8 cellular contexts compared by ENCODE assay signal in genomic region chrX:37847733-37848197, GRCh38. TPM values are rescaled to one million over a fixed set of nuclear protein-coding genes. Genes with fewer than 3 reads are reported as not detected.
A peak's percentile ranks its signal among the peaks of the same experiment; 100 is the strongest.
DNase-seq lines count a peak whose midpoint lies in the region; ATAC-seq and TF ChIP-seq lines count a peak whose summit lies in the region.

No MANE protein-coding gene starts in this region.

- TF ChIP-seq CTCF in CD14-positive monocyte (IDR thresholded peaks at IDR 0.05) = no peak
- TF ChIP-seq CTCF in HFFc6 (IDR thresholded peaks at IDR 0.05) = no peak
- TF ChIP-seq CTCF in MCF 10A (IDR thresholded peaks at IDR 0.05; ENCODE audit: unreplicated experiment) = no peak

- DNase-seq in CD14-positive monocyte (ENCODE audit: low spot score) (no peak), HFFc6 (no peak), MCF 10A (ENCODE audit: unreplicated experiment) (no peak), naive B cell (no peak), ecto neural progenitor cell (ENCODE audit: low spot score) (no peak), NCI-H146 treated with DMSO at 0.1 percent for 48 hours (lab: John Stamatoyannopoulos, UW; ENCODE audit: unreplicated experiment) (no peak), D341Med (ENCODE audit: low spot score) (no peak)

- H3K27me3 Mint-ChIP-seq in CD14-positive monocyte (ENCODE audit: low read depth in 3 of 3) = peaks cover 0 to 4% (median 0%) of the 10 kb centered on the region in 3 donors
- peaks cover 3% of the 10 kb centered on the region for H3K27me3 Mint-ChIP-seq in HFFc6 (ENCODE audit: insufficient read depth)
- H3K27me3 Mint-ChIP-seq in MCF 10A (ENCODE audit: insufficient read depth, unreplicated experiment) = peaks cover 39% of the 10 kb centered on the region
- peaks cover 0 to 19% (median 0%) of the 10 kb centered on the region in 3 donors for H3K27me3 Mint-ChIP-seq in naive B cell

- H3K4me3 Mint-ChIP-seq in CD14-positive monocyte (peak overlapping the region; percentile 71 to 83), HFFc6 (peak overlapping the region; percentile 87), MCF 10A (ENCODE audit: unreplicated experiment) (peak overlapping the region; percentile 75), naive B cell (peak overlapping the region; percentile 77 to 93 (median 91))

- no peak for ATAC-seq in naive B cell (ENCODE audit: low read depth in 2 of 2)
- ATAC-seq in GM21786 (IDR thresholded peaks at IDR 0.05; ENCODE audit: unreplicated experiment) = no peak

- H3K4me1 Mint-ChIP-seq in CD14-positive monocyte = peaks cover 6% of the 10 kb centered on the region
- H3K4me1 Mint-ChIP-seq in HFFc6 (ENCODE audit: low read depth) = peaks cover 5% of the 10 kb centered on the region; the same call in 1 of the 2 replicates
- H3K4me1 Mint-ChIP-seq in MCF 10A (ENCODE audit: insufficient read depth, unreplicated experiment) = no peaks in the 10 kb centered on the region
- peaks cover 0 to 16% (median 9%) of the 10 kb centered on the region in 3 donors for H3K4me1 Mint-ChIP-seq in naive B cell

- no peaks in the 10 kb centered on the region for H3K36me3 Mint-ChIP-seq in CD14-positive monocyte
- no peaks in the 10 kb centered on the region for H3K36me3 Mint-ChIP-seq in HFFc6 (ENCODE audit: low read depth)
- H3K36me3 Mint-ChIP-seq in MCF 10A (ENCODE audit: insufficient read depth, unreplicated experiment) = peaks cover 5% of the 10 kb centered on the region
- no peaks in the 10 kb centered on the region for H3K36me3 Mint-ChIP-seq in naive B cell

- peaks cover 0 to 4% (median 0%) of the 10 kb centered on the region in 7 donors for H3K9me3 Mint-ChIP-seq in CD14-positive monocyte
- H3K9me3 Mint-ChIP-seq in HFFc6 = no peaks in the 10 kb centered on the region
- no peaks in the 10 kb centered on the region for H3K9me3 Mint-ChIP-seq in MCF 10A (ENCODE audit: unreplicated experiment)
- H3K9me3 Mint-ChIP-seq in naive B cell = peaks cover 0 to 5% (median 0%) of the 10 kb centered on the region in 7 donors

- POLR2A ChIA-PET in MCF 10A (lab: Yijun Ruan, JAX) = interaction anchor here (0.6 kb wide), 1 partner anchor 328 kb away, joined by 3 read pairs; no protein-coding TSS in a partner anchor

- BruUV-seq in MCF 10A (replicated peaks; lab: Mats Ljungman, UMichigan) = TSS peak; percentile 80

- H3K27ac Mint-ChIP-seq in CD14-positive monocyte (peak overlapping the region in 5 of 7 donors; percentile 43 to 83 (median 81)), HFFc6 (peak overlapping the region; percentile 73), MCF 10A (ENCODE audit: low read depth, unreplicated experiment) (peak overlapping the region; percentile 39), naive B cell (peak overlapping the region; percentile 93 to 98 (median 96))

- CTCF ChIA-PET in MCF 10A (lab: Yijun Ruan, JAX) = interaction anchor here (0.6 to 1.0 kb wide), 2 partner anchors 12 to 98 kb away, joined by 3 read pairs; no protein-coding TSS in a partner anchor

- intact Hi-C loops in CD14-positive monocyte (cut with micrococcal nuclease) = no loop called here
- intact Hi-C loops in MCF 10A (cut with micrococcal nuclease) = loop anchor here (1.0 kb wide), 1 partner anchor 328 kb away; no protein-coding TSS in a partner anchor

RNA-seq across cellular contexts. Expression of gene DYNLT3, which starts 0.4 kb away (rescaled TPM):
- 10 to 100 TPM; 15.2 to 21.9 TPM for polyA plus RNA-seq in CD14-positive monocyte
- 10 to 100 TPM; 24.9 to 37.3 (median 35.0) TPM for total RNA-seq in HFFc6 (2021; fragmentation: NEBNext Ultra II Directional; extraction: Animal tissue kit (Norgen Biotek cat#: 25700))
- 19.3 and 30.5 TPM in 2 replicates for total RNA-seq in MCF 10A (2022)
- 10 to 100 TPM; 24.3 to 52.2 (median 32.7) TPM for polyA plus RNA-seq in naive B cell (ENCODE audit: low read depth in 6 of 6)

Comparison
In these comparisons a context has a peak if more than half of its experiments do, and no peak if none do; other contexts are left out.
1. H3K27ac Mint-ChIP-seq: peak in every context shown above with its lines; median percentile 96 in naive B cell; 81 in CD14-positive monocyte; 73 in HFFc6; 39 in MCF 10A.